Comparison of ENCODE assay signal across 12 cellular contexts in genomic region chr13:94054159-94054558, GRCh38.
"Had no signal": no experiment of that assay in that cellular context is flagged by ENCODE, and none has a peak within 500 bp of the region (broad histone marks: within the 10 kb centered on the region; RNA-seq: fewer than 3 reads in every experiment).

No MANE protein-coding gene starts in this region.

- H3K9me3 ChIP-seq: ascending aorta, right lobe of liver had no signal

- H3K4me1 ChIP-seq: ascending aorta, left lung had no signal

- H3K9me3 Mint-ChIP-seq: activated naive CD8-positive, alpha-beta T cell treated with anti-CD3 and anti-CD28 coated beads, Interleukin-2, amount 50 U/mL, for 24 hours had no signal

- H3K36me3 ChIP-seq: ascending aorta, left lung, right lobe of liver had no signal

- H3K27ac ChIP-seq: ascending aorta, left lung, right lobe of liver had no signal

- H3K4me1 Mint-ChIP-seq: activated naive CD8-positive, alpha-beta T cell treated with anti-CD3 and anti-CD28 coated beads, Interleukin-2, amount 50 U/mL, for 24 hours had no signal

- H3K4me3 Mint-ChIP-seq: activated naive CD8-positive, alpha-beta T cell treated with anti-CD3 and anti-CD28 coated beads, Interleukin-2, amount 50 U/mL, for 24 hours had no signal

- ATAC-seq: activated naive CD8-positive, alpha-beta T cell treated with anti-CD3 and anti-CD28 coated beads, Interleukin-2, amount 50 U/mL, for 24 hours; esophagus mucosa; left lung; right lobe of liver had no signal

- DNase-seq: activated CD4-positive, alpha-beta T cell treated with anti-CD3 and anti-CD28 coated beads for 48 hours; activated naive CD4-positive, alpha-beta T cell treated with Interleukin-2 at 50 U/mL for 16 hours; activated naive CD8-positive, alpha-beta T cell treated with anti-CD3 and anti-CD28 coated beads, Interleukin-2, amount 50 U/mL, for 24 hours; mesenchymal stem cell; right lobe of liver; stimulated activated CD4-positive, alpha-beta T cell treated with anti-CD3 and anti-CD28 coated beads, Interleukin-12 subunit alpha, Interleukin-12 subunit beta, amount 100 ng/mL, for 4 hours; stimulated activated CD4-positive, alpha-beta T cell treated with anti-CD3 and anti-CD28 coated beads, Interleukin-2, amount 100 ng/mL, for 48 hours; stimulated activated CD8-positive, alpha-beta memory T cell treated with anti-CD3 and anti-CD28 coated beads, Interleukin-4, amount 100 ng/mL, for 48 hours; T-helper 1 cell had no signal

- H3K4me3 ChIP-seq: ascending aorta, left lung, right lobe of liver had no signal

- H3K27me3 ChIP-seq: ascending aorta, left lung, right lobe of liver had no signal

- H3K27ac Mint-ChIP-seq: activated naive CD8-positive, alpha-beta T cell treated with anti-CD3 and anti-CD28 coated beads, Interleukin-2, amount 50 U/mL, for 24 hours had no signal
